1 cellular context compared by ENCODE assay signal in genomic region chr5:78621269-78621871, GRCh38.
TF ChIP-seq lines count a peak whose summit lies in the region.

No MANE protein-coding gene starts in this region.

TF ChIP-seq in HepG2, 621 proteins besides CTCF, POLR2A, EP300 and RAD21:
- TF ChIP-seq ESRRA (CRISPR knock-in tag; IDR thresholded peaks at IDR 0.05; ENCODE audit: low read depth) = no peak
- no peak for TF ChIP-seq REL (CRISPR knock-in tag; conservative IDR thresholded peaks at IDR 0.05)
- no peak for TF ChIP-seq ZIK1 (CRISPR knock-in tag; IDR thresholded peaks at IDR 0.05; ENCODE audit: borderline replicate concordance, low read depth)
- TF ChIP-seq GPN1 (CRISPR knock-in tag; IDR thresholded peaks at IDR 0.05; ENCODE audit: borderline replicate concordance) = no peak
- no peak for TF ChIP-seq KAT8 (CRISPR knock-in tag; IDR thresholded peaks at IDR 0.05)
- no peak for TF ChIP-seq TFE3 (CRISPR knock-in tag; IDR thresholded peaks at IDR 0.05)
- TF ChIP-seq ZNF747 (CRISPR knock-in tag; IDR thresholded peaks at IDR 0.05; ENCODE audit: borderline replicate concordance) = no peak
- TF ChIP-seq ZNF766 (CRISPR knock-in tag; IDR thresholded peaks at IDR 0.05; ENCODE audit: borderline replicate concordance) = no peak
- TF ChIP-seq ZNF33B (CRISPR knock-in tag; IDR thresholded peaks at IDR 0.05) = no peak
- no peak for TF ChIP-seq FLYWCH1 (CRISPR knock-in tag; IDR thresholded peaks at IDR 0.05)
- no peak for TF ChIP-seq SAP130 (CRISPR knock-in tag; IDR thresholded peaks at IDR 0.05; ENCODE audit: low read depth)
- no peak for TF ChIP-seq KMT2B (CRISPR knock-in tag; IDR thresholded peaks at IDR 0.05)
- TF ChIP-seq, protein P1, sequence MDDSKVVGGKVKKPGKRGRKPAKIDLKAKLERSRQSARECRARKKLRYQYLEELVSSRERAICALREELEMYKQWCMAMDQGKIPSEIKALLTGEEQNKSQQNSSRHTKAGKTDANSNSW (CRISPR knock-in tag; IDR thresholded peaks at IDR 0.05; ENCODE audit: borderline replicate concordance) = no peak
- TF ChIP-seq KDM5B (CRISPR knock-in tag; IDR thresholded peaks at IDR 0.05; ENCODE audit: borderline replicate concordance) = no peak
- no peak for TF ChIP-seq GTF2F1 (IDR thresholded peaks at IDR 0.05; ENCODE audit: low read length)
- no peak for TF ChIP-seq ZBTB21 (CRISPR knock-in tag; IDR thresholded peaks at IDR 0.05)
